In the genomic region with DNA sequence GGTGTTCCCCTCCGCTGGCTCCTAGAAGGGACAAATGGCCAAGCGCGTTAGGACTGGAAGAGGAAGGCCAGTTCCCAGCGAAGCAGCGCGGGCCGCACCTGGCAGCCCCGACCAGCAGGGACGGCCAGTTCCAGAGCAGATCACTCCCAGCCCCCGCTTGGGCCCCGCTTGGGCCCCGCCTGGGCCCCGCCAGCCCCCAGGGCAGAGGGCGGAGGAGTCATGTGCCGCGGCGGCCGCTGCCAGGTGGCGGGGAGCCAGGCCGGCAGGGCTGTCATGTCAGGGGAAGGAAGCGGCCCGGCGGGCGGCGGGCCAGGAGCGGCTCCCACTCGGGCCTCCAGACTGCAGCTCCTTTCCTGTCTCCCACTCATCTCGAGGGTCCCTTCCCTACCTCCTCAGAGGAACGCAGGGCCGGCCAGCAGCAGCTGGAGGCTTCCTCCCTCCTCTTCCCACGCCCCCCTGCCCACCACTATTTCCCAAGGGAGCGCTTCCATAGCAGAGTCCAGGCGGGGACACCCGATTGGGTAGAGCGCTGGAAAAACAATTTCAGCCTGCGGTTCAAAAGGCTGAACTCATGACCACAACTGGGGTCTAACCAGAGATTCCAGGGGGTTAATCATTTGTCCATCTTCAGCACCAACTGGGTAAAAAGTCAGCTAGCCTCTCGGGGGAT, we compare ENCODE assay signal across 8 cellular contexts.
DNase-seq lines count a peak whose midpoint lies in the region; ATAC-seq lines count a peak whose summit lies in the region.

No MANE protein-coding gene starts in this region.

- intact Hi-C loops in head of caudate nucleus (cut with DNase I), result no loop called here
- intact Hi-C loops in posterior cingulate gyrus (cut with DNase I), result loop anchor here (2.0 kb wide), 1 partner anchor 17 kb away; a partner anchor contains a TSS

- ATAC-seq in HG02981 (IDR thresholded peaks at IDR 0.05; ENCODE audit: unreplicated experiment) (peak; percentile 59), GM21717 (IDR thresholded peaks at IDR 0.05; ENCODE audit: unreplicated experiment) (no peak), GM18519 (IDR thresholded peaks at IDR 0.05; ENCODE audit: low FRiP score, unreplicated experiment) (no peak)

- DNase-seq in COLO668 (lab: John Stamatoyannopoulos, UW; ENCODE audit: unreplicated experiment), result peak; percentile 93
- peak; percentile 56 for DNase-seq in UCSD-AML1 (lab: John Stamatoyannopoulos, UW; ENCODE audit: unreplicated experiment)
- peak; percentile 21 to 89 (median 72) for DNase-seq in head of caudate nucleus
- peak in 9 of 10 donors; percentile 42 to 94 (median 63) for DNase-seq in posterior cingulate gyrus
- no peak for DNase-seq in DMS114 treated with DMSO at 0.1 percent for 48 hours (lab: John Stamatoyannopoulos, UW; ENCODE audit: unreplicated experiment)
